In the genomic region with DNA sequence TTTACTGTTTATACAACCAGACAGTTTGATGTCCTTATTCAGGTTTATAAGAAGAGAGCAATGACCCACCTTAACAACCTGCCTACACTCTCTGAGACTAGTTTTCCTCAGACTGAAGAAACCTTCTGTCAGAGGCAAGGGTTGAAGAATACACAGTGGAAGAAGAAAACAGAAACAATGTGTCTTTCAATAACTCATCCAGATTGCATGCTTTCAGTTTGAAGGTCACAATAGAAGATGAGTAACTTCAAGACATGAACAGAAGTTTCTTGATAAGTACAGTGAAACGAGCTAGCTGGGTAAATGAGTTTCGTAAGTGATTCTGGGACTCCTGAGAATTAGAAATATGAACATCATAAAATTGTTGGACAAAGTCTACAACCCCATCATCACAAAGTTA, we compare ENCODE assay signal across 23 cellular contexts.
DNase-seq lines count a peak whose midpoint lies in the region; ATAC-seq and TF ChIP-seq lines count a peak whose summit lies in the region.
"Had no signal": no experiment of that assay in that cellular context is flagged by ENCODE, and none has a peak within 500 bp of the region (broad histone marks: within the 10 kb centered on the region; RNA-seq: fewer than 3 reads in every experiment).

No MANE protein-coding gene starts in this region.

- no peaks in the 10 kb centered on the region for H3K4me1 ChIP-seq in testis
- H3K4me1 ChIP-seq: A549; BE2C; BLaER1 treated with 17β-estradiol and CSF1 and Interleukin-3, amounts not matched to agents 10 nM and 100 nM had no signal

- H3K36me3 ChIP-seq in testis (ENCODE audit: low read depth, missing control alignments): no peaks in the 10 kb centered on the region

- H3K9me3 ChIP-seq in testis: no peaks in the 10 kb centered on the region
- H3K9me3 ChIP-seq: A549; BE2C; BLaER1 treated with 17β-estradiol and CSF1 and Interleukin-3, amounts not matched to agents 10 nM and 100 nM had no signal

- TF ChIP-seq POLR2A in testis (IDR thresholded peaks at IDR 0.05): no peak

- H3K27me3 Mint-ChIP-seq in activated T-cell treated with anti-CD3 and anti-CD28 coated beads, Interleukin-2, amount 50 U/mL, for 72 hours (ENCODE audit: low read depth): no peaks in the 10 kb centered on the region
- no peaks in the 10 kb centered on the region for H3K27me3 Mint-ChIP-seq in activated T-helper 2 cell treated with anti-CD3 and anti-CD28 coated beads, Interferon-gamma antibody, Interleukin-2, Interleukin-4, amounts not matched to agents 10 μg/mL and 5 μg/mL and 100 μg/mL, durations not matched to agents 14 hours and 24 hours and 36 hours (ENCODE audit: low read depth)
- H3K27me3 Mint-ChIP-seq in endothelial cell (ENCODE audit: unreplicated experiment): no peaks in the 10 kb centered on the region
- H3K27me3 Mint-ChIP-seq: CD4-positive, alpha-beta memory T cell had no signal

- H3K27me3 ChIP-seq in testis: no peaks in the 10 kb centered on the region
- H3K27me3 ChIP-seq: BE2C; BLaER1 treated with 17β-estradiol and CSF1 and Interleukin-3, amounts not matched to agents 10 nM and 100 nM had no signal

- H3K27ac Mint-ChIP-seq in activated T-cell treated with anti-CD3 and anti-CD28 coated beads, Interleukin-2, amount 50 U/mL, for 72 hours: peak overlapping the region; percentile 70
- peak overlapping the region; percentile 22 for H3K27ac Mint-ChIP-seq in activated T-helper 2 cell treated with anti-CD3 and anti-CD28 coated beads, Interferon-gamma antibody, Interleukin-2, Interleukin-4, amounts not matched to agents 10 μg/mL and 5 μg/mL and 100 μg/mL, durations not matched to agents 14 hours and 24 hours and 36 hours
- H3K27ac Mint-ChIP-seq in endothelial cell (ENCODE audit: unreplicated experiment): no peak overlapping the region
- H3K27ac Mint-ChIP-seq: CD4-positive, alpha-beta memory T cell had no signal

- intact Hi-C loops in activated T-helper 2 cell treated with anti-CD3 and anti-CD28 coated beads, Interferon-gamma antibody, Interleukin-2, Interleukin-4, amounts not matched to agents 10 μg/mL and 5 μg/mL and 100 μg/mL, durations not matched to agents 14 hours and 24 hours and 36 hours (cut with micrococcal nuclease): no loop called here
- intact Hi-C loops in testis (cut with DNase I; ENCODE audit: low total_unique reads): no loop called here

- H3K4me3 ChIP-seq in testis: no peak overlapping the region
- H3K4me3 ChIP-seq: A549; BLaER1 treated with 17β-estradiol and CSF1 and Interleukin-3, amounts not matched to agents 10 nM and 100 nM; GM23248 had no signal

- H3K4me1 Mint-ChIP-seq in activated T-cell treated with anti-CD3 and anti-CD28 coated beads, Interleukin-2, amount 50 U/mL, for 72 hours (ENCODE audit: low read depth): peaks cover 5% of the 10 kb centered on the region
- H3K4me1 Mint-ChIP-seq in activated T-helper 2 cell treated with anti-CD3 and anti-CD28 coated beads, Interferon-gamma antibody, Interleukin-2, Interleukin-4, amounts not matched to agents 10 μg/mL and 5 μg/mL and 100 μg/mL, durations not matched to agents 14 hours and 24 hours and 36 hours (ENCODE audit: low read depth): peaks cover 12% of the 10 kb centered on the region
- H3K4me1 Mint-ChIP-seq in endothelial cell (ENCODE audit: unreplicated experiment): no peaks in the 10 kb centered on the region
- H3K4me1 Mint-ChIP-seq: CD4-positive, alpha-beta memory T cell had no signal

- ATAC-seq in activated T-cell treated with anti-CD3 and anti-CD28 coated beads, Interleukin-2, amount 50 U/mL, for 72 hours (replicated peaks in 1 of 2): peak; percentile 57 to 68
- ATAC-seq: A549 had no signal

- H3K27ac ChIP-seq in testis: peak overlapping the region; percentile 28 to 37
- H3K27ac ChIP-seq: A549; BLaER1 treated with 17β-estradiol and CSF1 and Interleukin-3, amounts not matched to agents 10 nM and 100 nM; GM23248 had no signal

- no peaks in the 10 kb centered on the region for H3K9me3 Mint-ChIP-seq in activated T-cell treated with anti-CD3 and anti-CD28 coated beads, Interleukin-2, amount 50 U/mL, for 72 hours
- H3K9me3 Mint-ChIP-seq in activated T-helper 2 cell treated with anti-CD3 and anti-CD28 coated beads, Interferon-gamma antibody, Interleukin-2, Interleukin-4, amounts not matched to agents 10 μg/mL and 5 μg/mL and 100 μg/mL, durations not matched to agents 14 hours and 24 hours and 36 hours: no peaks in the 10 kb centered on the region
- H3K9me3 Mint-ChIP-seq in endothelial cell (ENCODE audit: unreplicated experiment): no peaks in the 10 kb centered on the region
- H3K9me3 Mint-ChIP-seq: CD4-positive, alpha-beta memory T cell had no signal

- DNase-seq in activated T-cell treated with anti-CD3 and anti-CD28 coated beads, Interleukin-2, amount 50 U/mL, for 72 hours: no peak
- no peak for DNase-seq in activated T-cell treated with anti-CD3 and anti-CD28 coated beads, Interleukin-2, amount 50 U/mL, for 1 hour
- DNase-seq in activated T-helper 2 cell treated with anti-CD3 and anti-CD28 coated beads, Interferon-gamma antibody, Interleukin-2, Interleukin-4, amounts not matched to agents 10 μg/mL and 5 μg/mL and 100 μg/mL, durations not matched to agents 14 hours and 24 hours and 36 hours (ENCODE audit: low spot score): no peak
- DNase-seq in endothelial cell (ENCODE audit: low spot score): no peak
- no peak for DNase-seq in testis
- DNase-seq in OCI-M2 (lab: John Stamatoyannopoulos, UW; ENCODE audit: unreplicated experiment): no peak
- DNase-seq in effector CD4-positive, alpha-beta T cell: no peak
- DNase-seq in NCI-H2196 (lab: John Stamatoyannopoulos, UW; ENCODE audit: unreplicated experiment): no peak
- DNase-seq: 8988T; ACHN; AML-193; BE2C; Calu3; CD4-positive, alpha-beta memory T cell; COR-L47; DMS53; DMS79 treated with DMSO at 0.1 percent for 48 hours; GF-D8; GM23248; H7; HCEC 1CT had no signal

- peaks cover 10 to 12% of the 10 kb centered on the region in 2 donors for H3K36me3 Mint-ChIP-seq in activated T-cell treated with anti-CD3 and anti-CD28 coated beads, Interleukin-2, amount 50 U/mL, for 72 hours (ENCODE audit: insufficient read depth in 2 of 2)
- H3K36me3 Mint-ChIP-seq in activated T-helper 2 cell treated with anti-CD3 and anti-CD28 coated beads, Interferon-gamma antibody, Interleukin-2, Interleukin-4, amounts not matched to agents 10 μg/mL and 5 μg/mL and 100 μg/mL, durations not matched to agents 14 hours and 24 hours and 36 hours (ENCODE audit: low read depth): peaks cover 24% of the 10 kb centered on the region
- H3K36me3 Mint-ChIP-seq in endothelial cell (ENCODE audit: low read depth, unreplicated experiment): peaks cover 9% of the 10 kb centered on the region

- TF ChIP-seq CTCF in endothelial cell (IDR thresholded peaks at IDR 0.05; ENCODE audit: unreplicated experiment) (no peak), testis (IDR thresholded peaks at IDR 0.05) (no peak)

- H3K4me3 Mint-ChIP-seq in activated T-cell treated with anti-CD3 and anti-CD28 coated beads, Interleukin-2, amount 50 U/mL, for 72 hours: no peak overlapping the region
- H3K4me3 Mint-ChIP-seq in activated T-helper 2 cell treated with anti-CD3 and anti-CD28 coated beads, Interferon-gamma antibody, Interleukin-2, Interleukin-4, amounts not matched to agents 10 μg/mL and 5 μg/mL and 100 μg/mL, durations not matched to agents 14 hours and 24 hours and 36 hours (ENCODE audit: low read depth): no peak overlapping the region
- H3K4me3 Mint-ChIP-seq in endothelial cell (ENCODE audit: unreplicated experiment): peak overlapping the region; percentile 56
- H3K4me3 Mint-ChIP-seq: CD4-positive, alpha-beta memory T cell had no signal

- 46 to 61% methylated on average over 2 of the region's 2 CpGs for WGBS in testis, 2 donors
